ENCODE assay signal across 8 cellular contexts in the genomic region with DNA sequence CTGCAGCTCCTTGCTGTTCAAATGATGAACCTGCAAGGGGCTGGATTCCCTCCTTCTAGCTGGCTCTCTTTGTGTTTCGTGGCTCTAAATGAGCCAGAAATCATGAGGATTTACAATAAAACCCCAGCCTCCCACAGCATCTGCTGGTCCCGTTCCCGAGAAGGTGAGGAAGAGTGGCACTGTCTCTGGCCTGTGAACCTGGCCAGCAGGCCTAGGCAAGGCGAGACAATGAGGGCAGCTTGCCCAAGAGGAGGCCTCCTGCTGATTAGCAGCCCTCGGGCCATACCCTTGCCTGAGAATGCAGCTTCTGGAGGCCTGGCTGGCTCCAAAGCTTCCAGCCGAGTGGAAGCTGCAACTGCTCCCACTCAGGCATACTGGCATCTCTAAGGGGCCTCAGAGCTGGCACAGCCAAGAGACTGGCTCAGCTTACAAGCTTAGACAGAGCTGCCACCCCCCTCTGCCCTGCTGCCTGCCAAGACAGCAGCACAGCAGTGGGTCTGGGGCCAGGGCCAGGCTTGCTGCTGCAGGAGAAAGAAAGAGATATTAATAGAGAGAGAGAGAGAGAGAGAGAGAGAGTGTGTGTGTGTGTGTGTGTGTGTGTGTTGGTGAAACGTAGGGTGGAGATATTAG.
DNase-seq lines count a peak whose midpoint lies in the region; ATAC-seq and TF ChIP-seq lines count a peak whose summit lies in the region.

No MANE protein-coding gene starts in this region.

- H3K9me2 ChIP-seq in PC-9 (ENCODE audit: insufficient read depth), result no peaks in the 10 kb centered on the region

- peak; percentile 20; the same call in 1 of the 2 replicates for TF ChIP-seq CTCF in PC-9 (conservative IDR thresholded peaks at IDR 0.05)

- no peaks in the 10 kb centered on the region for H3K9me3 ChIP-seq in PC-9 (ENCODE audit: insufficient read depth, low read depth)

- no peak overlapping the region for H3K4me3 ChIP-seq in PC-9

- POLR2A ChIA-PET in PC-9 (lab: Charles Lee; ENCODE audit: unreplicated experiment), result interaction anchor here (0.6 kb wide), 1 partner anchor 44 kb away, joined by 11 read pairs; no protein-coding TSS in a partner anchor

- H3K27me3 ChIP-seq in PC-9 (ENCODE audit: insufficient read depth, low read depth), result no peaks in the 10 kb centered on the region

- H3K27ac ChIP-seq in PC-9, result no peak overlapping the region

- peaks cover 8% of the 10 kb centered on the region; the same call in 1 of the 2 replicates for H3F3A ChIP-seq in PC-9 (ENCODE audit: insufficient read depth, low read depth)

- intact Hi-C loops in PC-9 (cut with micrococcal nuclease; ENCODE audit: unreplicated experiment), result loop anchor here (1.0 kb wide), 2 partner anchors 46 to 378 kb away; no protein-coding TSS in a partner anchor

- H4K20me1 ChIP-seq in PC-9 (ENCODE audit: insufficient read depth), result no peaks in the 10 kb centered on the region

- H3K36me3 ChIP-seq in PC-9 (ENCODE audit: low read depth), result no peaks in the 10 kb centered on the region

- peaks cover 30% of the 10 kb centered on the region for H3K4me1 ChIP-seq in PC-9 (replicated peaks; ENCODE audit: insufficient read depth)

- DNase-seq in ELF-1 (ENCODE audit: low read depth, low spot score) (peak; percentile 84), PC-9 (peak; percentile 63 to 73), foreskin melanocyte (peak; percentile 62), pons (ENCODE audit: low spot score) (peak; percentile 94), GF-D8 (lab: John Stamatoyannopoulos, UW) (no peak)
- DNase-seq in stimulated activated CD4-positive, alpha-beta T cell treated with anti-CD3 and anti-CD28 coated beads, Interleukin-4, amount 100 ng/mL, for 4 hours, result no peak
- DNase-seq in stimulated activated CD4-positive, alpha-beta T cell treated with anti-CD3 and anti-CD28 coated beads, Interleukin-2, amount 100 ng/mL, for 48 hours, result no peak

- H2AFZ ChIP-seq in PC-9, result no peak overlapping the region

- H3K79me2 ChIP-seq in PC-9 (ENCODE audit: low read depth), result no peaks in the 10 kb centered on the region

- CTCF ChIA-PET in PC-9 (lab: Charles Lee), result interaction anchor here (0.6 to 2.2 kb wide), 6 partner anchors 8 to 379 kb away, joined by 4 to 18 read pairs (median 4); no protein-coding TSS in a partner anchor

- BruUV-seq in PC-9 (replicated peaks; lab: Mats Ljungman, UMichigan), result no TSS peak

- H3K4me2 ChIP-seq in PC-9, result peak overlapping the region; percentile 43

- ATAC-seq in HG02973 (IDR thresholded peaks at IDR 0.05; ENCODE audit: unreplicated experiment), result no peak

Comparison
In these comparisons a context has a peak if more than half of its experiments do, and no peak if none do; other contexts are left out.
1. DNase-seq: peak in ELF-1 (single experiment), PC-9 (2 of 2), foreskin melanocyte (single experiment) and pons (single experiment); none in stimulated activated CD4-positive, alpha-beta T cell treated with anti-CD3 and anti-CD28 coated beads, Interleukin-4, amount 100 ng/mL, for 4 hours (0 of 2), stimulated activated CD4-positive, alpha-beta T cell treated with anti-CD3 and anti-CD28 coated beads, Interleukin-2, amount 100 ng/mL, for 48 hours (0 of 2) and GF-D8 (single experiment).